In the genomic region with DNA sequence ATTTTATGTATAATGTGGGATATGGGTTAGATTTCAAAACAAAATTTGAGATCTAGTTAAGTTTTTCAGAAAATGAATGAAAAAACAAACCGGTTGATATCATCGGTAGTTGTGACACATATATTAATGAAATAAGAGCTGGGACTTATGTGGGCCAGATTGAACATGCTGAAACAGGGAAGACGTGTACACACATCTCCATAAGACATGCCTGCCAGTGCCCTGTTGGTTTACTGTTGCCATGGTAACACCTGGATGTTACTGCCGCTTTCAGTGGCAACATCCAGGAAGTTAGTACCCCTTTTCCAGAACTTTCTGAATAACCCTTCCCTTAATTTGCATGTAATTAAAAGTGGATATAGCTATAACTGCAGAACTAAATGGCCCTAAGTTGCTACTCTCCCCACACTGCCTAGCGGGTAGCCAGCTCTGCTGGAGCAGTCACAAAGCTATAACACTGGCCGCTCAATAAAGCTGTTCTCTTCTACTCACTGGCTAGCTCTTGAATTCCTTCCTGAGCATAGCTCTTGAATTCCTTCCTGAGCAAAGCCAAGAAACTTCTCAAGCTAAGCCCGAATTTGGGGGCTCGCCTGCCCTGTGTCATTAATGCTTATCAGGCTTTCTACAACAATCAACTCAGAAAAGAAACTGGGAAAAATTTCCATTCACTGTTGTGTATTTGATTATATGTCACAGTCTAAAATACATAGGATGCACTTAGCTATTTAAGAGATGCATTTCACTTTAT, we compare ENCODE assay signal across 19 cellular contexts.
DNase-seq lines count a peak whose midpoint lies in the region; ATAC-seq and TF ChIP-seq lines count a peak whose summit lies in the region.
"Had no signal": no experiment of that assay in that cellular context is flagged by ENCODE, and none has a peak within 500 bp of the region (broad histone marks: within the 10 kb centered on the region; RNA-seq: fewer than 3 reads in every experiment).

No MANE protein-coding gene starts in this region.

- no peaks in the 10 kb centered on the region for H3K9me3 ChIP-seq in neuronal stem cell (replicated peaks in 1 of 2; ENCODE audit: control insufficient read depth in 2 of 2, insufficient read depth in 1 of 2, low read depth in 1 of 2, low read length in 2 of 2)
- H3K9me3 ChIP-seq: BE2C, MG63 had no signal

- peak; percentile 37 for DNase-seq in DMS53 (lab: John Stamatoyannopoulos, UW)
- DNase-seq in DMS53 treated with DMSO at 0.1 percent for 48 hours (lab: John Stamatoyannopoulos, UW; ENCODE audit: unreplicated experiment) = no peak
- DNase-seq in HPDE6-E6E7 (ENCODE audit: extremely low spot score) = peak; percentile 4
- peak; percentile 73 for DNase-seq in epithelial cell of prostate (ENCODE audit: low read depth, low spot score)
- no peak for DNase-seq in neuronal stem cell (ENCODE audit: low spot score)
- DNase-seq in HEK293T (ENCODE audit: extremely low spot score) = no peak
- no peak for DNase-seq in HuH-7.5 (ENCODE audit: low spot score)
- DNase-seq: 8988T; BE2C; CD4-positive, alpha-beta T cell; DMS79 treated with DMSO at 0.1 percent for 48 hours; H9; Karpas-422; MG63; NCI-H1092 treated with DMSO at 0.1 percent for 48 hours; NCI-H187; NCI-H524; SHP77 treated with DMSO at 0.1 percent for 48 hours had no signal

- no peak overlapping the region for H3K4ac ChIP-seq in neuronal stem cell (ENCODE audit: low read length)

- H3K4me1 ChIP-seq in neuronal stem cell (ENCODE audit: control insufficient read depth in 2 of 2, insufficient read depth in 1 of 2, low read depth in 1 of 2, low read length in 2 of 2) = no peaks in the 10 kb centered on the region

- H3K18ac ChIP-seq in neuronal stem cell (ENCODE audit: low read length) = no peak overlapping the region

- POLR2A ChIA-PET in HEK293T (lab: Yijun Ruan, JAX) = no interaction called here

- no peaks in the 10 kb centered on the region for H3K79me1 ChIP-seq in neuronal stem cell (ENCODE audit: low read depth, low read length)

- H3K14ac ChIP-seq in neuronal stem cell (ENCODE audit: low read length) = no peak overlapping the region

- no peak overlapping the region for H3K23ac ChIP-seq in neuronal stem cell (ENCODE audit: low read depth, low read length, poor library complexity)

- no peak overlapping the region for H2BK12ac ChIP-seq in neuronal stem cell (ENCODE audit: low read length)

- H2AFZ ChIP-seq in neuronal stem cell (ENCODE audit: low read length) = peak overlapping the region; percentile 62

- WGBS in neuronal stem cell (ENCODE audit: extremely low coverage in 2 of 2, insufficient read length in 2 of 2, insufficient replicate concordance in 1 of 2), 2 donors = no CpG with 5 or more reads among the region's 8 CpGs

- CTCF ChIA-PET in HEK293T (lab: Yijun Ruan, JAX) = no interaction called here

- H2BK120ac ChIP-seq in neuronal stem cell (ENCODE audit: low read depth, low read length) = no peak overlapping the region

- H3K4me2 ChIP-seq in neuronal stem cell (ENCODE audit: insufficient read depth, low read length, poor library complexity, severe bottlenecking) = no peak overlapping the region

- H4K8ac ChIP-seq in neuronal stem cell (ENCODE audit: low read depth, low read length) = no peak overlapping the region

- no peak for ATAC-seq in HG03108 (IDR thresholded peaks at IDR 0.05; ENCODE audit: unreplicated experiment)

- H3K4me3 ChIP-seq in neuronal stem cell (ENCODE audit: low read length in 2 of 2) = no peak overlapping the region
- H3K4me3 ChIP-seq: MG63 had no signal

- no peaks in the 10 kb centered on the region for H3K36me3 ChIP-seq in neuronal stem cell (replicated peaks in 1 of 2; ENCODE audit: control insufficient read depth in 2 of 2, insufficient read depth in 2 of 2, low read length in 2 of 2)
- H3K36me3 ChIP-seq: BE2C, MG63 had no signal

- no peak overlapping the region for H4K91ac ChIP-seq in neuronal stem cell (ENCODE audit: low read depth, low read length, poor library complexity)

- H3K27me3 ChIP-seq in neuronal stem cell (ENCODE audit: control insufficient read depth in 3 of 3, insufficient read depth in 3 of 3, low read depth in 1 of 3, low read length in 3 of 3) = no peaks in the 10 kb centered on the region
- H3K27me3 ChIP-seq: BE2C, MG63 had no signal

- H3K27ac ChIP-seq in epithelial cell of prostate (no peak overlapping the region), neuronal stem cell (replicated peaks; ENCODE audit: low read length) (no peak overlapping the region)

- no peak overlapping the region for H2BK15ac ChIP-seq in neuronal stem cell (ENCODE audit: low read length)

- no peak overlapping the region for H2AK5ac ChIP-seq in neuronal stem cell (ENCODE audit: low read depth, low read length)

- no peak overlapping the region for H2BK5ac ChIP-seq in neuronal stem cell (ENCODE audit: low read length)

- H3K9ac ChIP-seq in neuronal stem cell (ENCODE audit: low read depth, low read length, poor library complexity) = no peak overlapping the region

TF ChIP-seq in HEK293T, 16 proteins besides CTCF, POLR2A, EP300 and RAD21:
- TF ChIP-seq ELF4 (IDR thresholded peaks at IDR 0.05) = no peak
- TF ChIP-seq NFRKB (IDR thresholded peaks at IDR 0.05) = no peak
- no peak for TF ChIP-seq FOXK2 (IDR thresholded peaks at IDR 0.05)
- no peak for TF ChIP-seq L3MBTL2 (conservative IDR thresholded peaks at IDR 0.05)
- TF ChIP-seq SUZ12 (IDR thresholded peaks at IDR 0.05) = no peak
- no peak for TF ChIP-seq ZNF384 (IDR thresholded peaks at IDR 0.05)
- TF ChIP-seq TARDBP (IDR thresholded peaks at IDR 0.05) = no peak
- no peak for TF ChIP-seq FOXA1 (IDR thresholded peaks at IDR 0.05)
- no peak for TF ChIP-seq CTBP1 (IDR thresholded peaks at IDR 0.05; ENCODE audit: borderline replicate concordance)
- no peak for TF ChIP-seq HDGF (IDR thresholded peaks at IDR 0.05; ENCODE audit: borderline replicate concordance)
- TF ChIP-seq BHLHE40 (IDR thresholded peaks at IDR 0.05; ENCODE audit: borderline replicate concordance) = no peak
- TF ChIP-seq FOXM1 (IDR thresholded peaks at IDR 0.05; ENCODE audit: borderline replicate concordance) = no peak
- TF ChIP-seq, protein P1, sequence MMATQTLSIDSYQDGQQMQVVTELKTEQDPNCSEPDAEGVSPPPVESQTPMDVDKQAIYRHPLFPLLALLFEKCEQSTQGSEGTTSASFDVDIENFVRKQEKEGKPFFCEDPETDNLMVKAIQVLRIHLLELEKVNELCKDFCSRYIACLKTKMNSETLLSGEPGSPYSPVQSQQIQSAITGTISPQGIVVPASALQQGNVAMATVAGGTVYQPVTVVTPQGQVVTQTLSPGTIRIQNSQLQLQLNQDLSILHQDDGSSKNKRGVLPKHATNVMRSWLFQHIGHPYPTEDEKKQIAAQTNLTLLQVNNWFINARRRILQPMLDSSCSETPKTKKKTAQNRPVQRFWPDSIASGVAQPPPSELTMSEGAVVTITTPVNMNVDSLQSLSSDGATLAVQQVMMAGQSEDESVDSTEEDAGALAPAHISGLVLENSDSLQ (IDR thresholded peaks at IDR 0.05) = no peak
- TF ChIP-seq ARNT (IDR thresholded peaks at IDR 0.05) = no peak

Comparison
In these comparisons a context has a peak if more than half of its experiments do, and no peak if none do; other contexts are left out.
1. DNase-seq: peak in DMS53 (single experiment), HPDE6-E6E7 (single experiment) and epithelial cell of prostate (single experiment); none in DMS53 treated with DMSO at 0.1 percent for 48 hours (single experiment), neuronal stem cell (single experiment), HEK293T (single experiment) and HuH-7.5 (single experiment).